In the genomic region with DNA sequence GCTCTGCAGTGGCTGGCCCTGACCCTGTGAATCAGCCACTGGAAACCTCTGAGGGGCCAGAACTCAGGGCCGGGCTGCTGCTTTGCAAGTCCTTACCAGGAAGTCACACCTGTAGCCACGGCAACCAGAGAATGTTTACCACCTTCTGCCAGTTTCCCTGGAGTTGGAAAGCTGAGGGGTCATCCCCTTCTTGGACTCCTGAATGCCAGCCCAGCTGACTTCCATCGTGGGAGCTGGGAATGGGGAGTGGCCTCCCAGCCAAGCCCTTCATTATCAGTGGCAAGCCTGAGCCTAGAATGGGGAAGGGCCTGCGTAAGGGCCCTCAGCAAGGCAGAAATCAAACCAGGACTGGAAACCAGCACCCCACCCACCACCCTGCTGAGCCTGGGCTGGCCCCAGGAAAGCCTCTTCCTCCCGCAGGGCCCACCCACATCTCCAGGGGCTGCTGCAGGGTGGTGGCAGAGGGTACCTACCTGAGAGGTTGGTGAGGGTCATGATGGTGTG, we compare ENCODE assay signal across 1 cellular context.
TF ChIP-seq lines count a peak whose summit lies in the region.

No MANE protein-coding gene starts in this region.

TF ChIP-seq in H1, 55 proteins besides CTCF, POLR2A, EP300 and RAD21:
- no peak for TF ChIP-seq SIX5 (IDR thresholded peaks at IDR 0.05; ENCODE audit: low read depth, low read length)
